ENCODE assay signal across 18 cellular contexts in genomic region chr11:104792861-104793260, GRCh38.
"Had no signal": no experiment of that assay in that cellular context is flagged by ENCODE, and none has a peak within 500 bp of the region (broad histone marks: within the 10 kb centered on the region; RNA-seq: fewer than 3 reads in every experiment).

No MANE protein-coding gene starts in this region.

- H3K4me3 ChIP-seq: hepatocyte, skin epidermis, stomach, thoracic aorta, transverse colon had no signal

- H3K9me3 ChIP-seq: neutrophil, thoracic aorta, transverse colon had no signal

- H3K36me3 ChIP-seq: neutrophil, stomach, thoracic aorta, transverse colon had no signal

- DNase-seq: effector memory CD8-positive, alpha-beta T cell; foreskin melanocyte; head of caudate nucleus; left colon; stimulated activated CD4-positive, alpha-beta T cell treated with anti-CD3 and anti-CD28 coated beads, Interleukin-2, amount 100 ng/mL, for 24 hours; stimulated activated CD4-positive, alpha-beta T cell treated with anti-CD3 and anti-CD28 coated beads, Interleukin-4, amount 100 ng/mL, for 4 hours; stimulated activated naive B cell treated with anti-CD40 and anti-IgM and Interleukin-4, amounts not matched to agents 10 μg/mL and 1 μg/mL and 100 μg/mL, for 72 hours; stomach; substantia nigra; transverse colon had no signal

- ATAC-seq: effector memory CD8-positive, alpha-beta T cell; left colon; natural killer cell treated with Interleukin-12 subunit alpha and Interleukin-12 subunit beta and Interleukin-15 and Interleukin-18, amount 100 ng/mL, for 72 hours; sciatic nerve; stimulated activated naive B cell treated with anti-CD40 and anti-IgM and Interleukin-4, amounts not matched to agents 10 μg/mL and 1 μg/mL and 100 μg/mL, for 72 hours had no signal

- H3K9me3 Mint-ChIP-seq: dendritic cell treated with granulocyte-macrophage colony-stimulating factor and Interleukin-4, amounts not matched to agents 40 ng/mL and 50 ng/mL, for 4 days; effector memory CD8-positive, alpha-beta T cell; natural killer cell treated with Interleukin-12 subunit alpha and Interleukin-12 subunit beta and Interleukin-15 and Interleukin-18, amount 100 ng/mL, for 72 hours had no signal

- H3K27ac ChIP-seq: hepatocyte, neutrophil, skin epidermis, stomach, thoracic aorta, transverse colon had no signal

- H3K36me3 Mint-ChIP-seq: stimulated activated naive B cell treated with anti-CD40 and anti-IgM and Interleukin-4, amounts not matched to agents 10 μg/mL and 1 μg/mL and 100 μg/mL, for 72 hours had no signal

- H3K4me1 ChIP-seq: stomach, transverse colon had no signal

- H3K4me3 Mint-ChIP-seq: dendritic cell treated with granulocyte-macrophage colony-stimulating factor and Interleukin-4, amounts not matched to agents 40 ng/mL and 50 ng/mL, for 4 days; effector memory CD8-positive, alpha-beta T cell; mesothelial cell of epicardium; natural killer cell treated with Interleukin-12 subunit alpha and Interleukin-12 subunit beta and Interleukin-15 and Interleukin-18, amount 100 ng/mL, for 72 hours; stimulated activated naive B cell treated with anti-CD40 and anti-IgM and Interleukin-4, amounts not matched to agents 10 μg/mL and 1 μg/mL and 100 μg/mL, for 72 hours had no signal

- H3K27me3 ChIP-seq: hepatocyte, neutrophil, stomach, transverse colon had no signal

- H3K27me3 Mint-ChIP-seq: dendritic cell treated with granulocyte-macrophage colony-stimulating factor and Interleukin-4, amounts not matched to agents 40 ng/mL and 50 ng/mL, for 4 days; effector memory CD8-positive, alpha-beta T cell; natural killer cell treated with Interleukin-12 subunit alpha and Interleukin-12 subunit beta and Interleukin-15 and Interleukin-18, amount 100 ng/mL, for 72 hours; stimulated activated naive B cell treated with anti-CD40 and anti-IgM and Interleukin-4, amounts not matched to agents 10 μg/mL and 1 μg/mL and 100 μg/mL, for 72 hours had no signal

- H3K27ac Mint-ChIP-seq: dendritic cell treated with granulocyte-macrophage colony-stimulating factor and Interleukin-4, amounts not matched to agents 40 ng/mL and 50 ng/mL, for 4 days; effector memory CD8-positive, alpha-beta T cell; mesothelial cell of epicardium; natural killer cell treated with Interleukin-12 subunit alpha and Interleukin-12 subunit beta and Interleukin-15 and Interleukin-18, amount 100 ng/mL, for 72 hours; stimulated activated naive B cell treated with anti-CD40 and anti-IgM and Interleukin-4, amounts not matched to agents 10 μg/mL and 1 μg/mL and 100 μg/mL, for 72 hours had no signal
